9 cellular contexts compared by ENCODE assay signal in genomic region chr3:140093742-140094141, GRCh38.
DNase-seq lines count a peak whose midpoint lies in the region; ATAC-seq and TF ChIP-seq lines count a peak whose summit lies in the region.
"Had no signal": no experiment of that assay in that cellular context is flagged by ENCODE, and none has a peak within 500 bp of the region (broad histone marks: within the 10 kb centered on the region; RNA-seq: fewer than 3 reads in every experiment).

No MANE protein-coding gene starts in this region.

- peaks cover 0 to 4% (median 0%) of the 10 kb centered on the region in 11 donors for H3K9me3 Mint-ChIP-seq in naive thymus-derived CD4-positive, alpha-beta T cell

- peak; percentile 4 for DNase-seq in HPDE6-E6E7 (ENCODE audit: extremely low spot score)
- peak; percentile 83 for DNase-seq in RPMI7951 (ENCODE audit: low read depth)
- DNase-seq in stromal cell of bone marrow (ENCODE audit: low read depth), result peak; percentile 83
- no peak for DNase-seq in medulla oblongata (ENCODE audit: extremely low spot score)
- no peak for DNase-seq in NCI-H748 treated with DMSO at 0.1 percent for 48 hours (lab: John Stamatoyannopoulos, UW)
- DNase-seq in lower lobe of right lung, result no peak
- DNase-seq in naive thymus-derived CD4-positive, alpha-beta T cell, result no peak

- no peak for TF ChIP-seq POLR2A in gastroesophageal sphincter (IDR thresholded peaks at IDR 0.05)

- H3K27ac ChIP-seq in gastroesophageal sphincter (peak overlapping the region in 2 of 4 donors; percentile 42 to 57), lower lobe of right lung (no peak overlapping the region)
- no peak overlapping the region for H3K27ac ChIP-seq in naive thymus-derived CD4-positive, alpha-beta T cell (ENCODE audit: low read depth, low read length)

- H3K4me3 ChIP-seq in gastroesophageal sphincter, result no peak overlapping the region
- no peak overlapping the region for H3K4me3 ChIP-seq in lower lobe of right lung
- no peak overlapping the region for H3K4me3 ChIP-seq in naive thymus-derived CD4-positive, alpha-beta T cell (ENCODE audit: low read length)

- TF ChIP-seq CTCF in gastroesophageal sphincter (IDR thresholded peaks at IDR 0.05), result no peak
- no peak for TF ChIP-seq CTCF in lower lobe of right lung (IDR thresholded peaks at IDR 0.05)

- TF ChIP-seq EP300 in gastroesophageal sphincter (IDR thresholded peaks at IDR 0.05), result no peak

- ATAC-seq in gastroesophageal sphincter, result peak; percentile 57
- no peak for ATAC-seq in lower lobe of right lung
- ATAC-seq in naive thymus-derived CD4-positive, alpha-beta T cell, result no peak
- ATAC-seq: activated naive CD4-positive, alpha-beta T cell treated with anti-CD3 and anti-CD28 coated beads, Interleukin-2, amount 50 U/mL, for 72 hours had no signal

- POLR2A ChIA-PET in naive thymus-derived CD4-positive, alpha-beta T cell (lab: Charles Lee), result no interaction called here

- no peaks in the 10 kb centered on the region for H3K36me3 Mint-ChIP-seq in naive thymus-derived CD4-positive, alpha-beta T cell
- H3K36me3 Mint-ChIP-seq: activated naive CD4-positive, alpha-beta T cell treated with anti-CD3 and anti-CD28 coated beads, Interleukin-2, amount 50 U/mL, for 72 hours had no signal

- no peaks in the 10 kb centered on the region for H3K4me1 Mint-ChIP-seq in naive thymus-derived CD4-positive, alpha-beta T cell

- no peak overlapping the region for H3K4me3 Mint-ChIP-seq in naive thymus-derived CD4-positive, alpha-beta T cell

- no peaks in the 10 kb centered on the region for H3K27me3 ChIP-seq in gastroesophageal sphincter
- no peaks in the 10 kb centered on the region for H3K27me3 ChIP-seq in lower lobe of right lung (ENCODE audit: low read depth)
- no peaks in the 10 kb centered on the region for H3K27me3 ChIP-seq in naive thymus-derived CD4-positive, alpha-beta T cell (ENCODE audit: control insufficient read depth in 2 of 2, insufficient read depth in 2 of 2, low read length in 2 of 2)

- H3K4me1 ChIP-seq in gastroesophageal sphincter (peaks cover 0 to 21% (median 5%) of the 10 kb centered on the region in 3 donors), lower lobe of right lung (no peaks in the 10 kb centered on the region)
- no peaks in the 10 kb centered on the region for H3K4me1 ChIP-seq in naive thymus-derived CD4-positive, alpha-beta T cell (ENCODE audit: control insufficient read depth in 2 of 2, insufficient read depth in 2 of 2, low read length in 2 of 2)

- intact Hi-C loops in lower lobe of right lung (cut with DNase I), result no loop called here
- intact Hi-C loops in naive thymus-derived CD4-positive, alpha-beta T cell (cut with micrococcal nuclease), result no loop called here

- H3K9me3 ChIP-seq in gastroesophageal sphincter (peaks cover 0 to 8% (median 0%) of the 10 kb centered on the region in 3 donors), lower lobe of right lung (no peaks in the 10 kb centered on the region)
- H3K9me3 ChIP-seq in naive thymus-derived CD4-positive, alpha-beta T cell (ENCODE audit: control insufficient read depth in 2 of 3, low read length in 3 of 3), result no peaks in the 10 kb centered on the region

- 7 to 18% methylated on average over 5 of the region's 5 CpGs for WGBS in gastroesophageal sphincter (ENCODE audit: low coverage in 1 of 2), 2 donors

- no peak overlapping the region for H3K27ac Mint-ChIP-seq in naive thymus-derived CD4-positive, alpha-beta T cell
- H3K27ac Mint-ChIP-seq: activated naive CD4-positive, alpha-beta T cell treated with anti-CD3 and anti-CD28 coated beads, Interleukin-2, amount 50 U/mL, for 72 hours had no signal

- CTCF ChIA-PET in naive thymus-derived CD4-positive, alpha-beta T cell (lab: Charles Lee), result no interaction called here

- H3K36me3 ChIP-seq in gastroesophageal sphincter (no peaks in the 10 kb centered on the region), lower lobe of right lung (no peaks in the 10 kb centered on the region)
- no peaks in the 10 kb centered on the region for H3K36me3 ChIP-seq in naive thymus-derived CD4-positive, alpha-beta T cell (ENCODE audit: control insufficient read depth in 2 of 3, insufficient read depth in 3 of 3, low read length in 3 of 3)

- peaks cover 0 to 30% (median 8%) of the 10 kb centered on the region in 5 donors for H3K27me3 Mint-ChIP-seq in naive thymus-derived CD4-positive, alpha-beta T cell

Comparison
In these comparisons a context has a peak if more than half of its experiments do, and no peak if none do; other contexts are left out.
1. DNase-seq: peak in HPDE6-E6E7 (single experiment), RPMI7951 (single experiment) and stromal cell of bone marrow (single experiment); none in medulla oblongata (single experiment), NCI-H748 treated with DMSO at 0.1 percent for 48 hours (single experiment), lower lobe of right lung (single experiment) and naive thymus-derived CD4-positive, alpha-beta T cell (0 of 9).